In genomic region chr3:119175869-119176756, GRCh38 we compare ENCODE assay signal across 13 cellular contexts. TPM values are rescaled to one million over a fixed set of nuclear protein-coding genes. Genes with fewer than 3 reads are reported as not detected.
A peak's percentile ranks its signal among the peaks of the same experiment; 100 is the strongest.
DNase-seq lines count a peak whose midpoint lies in the region; ATAC-seq and TF ChIP-seq lines count a peak whose summit lies in the region.
"Had no signal": no experiment of that assay in that cellular context is flagged by ENCODE, and none has a peak within 500 bp of the region (broad histone marks: within the 10 kb centered on the region; RNA-seq: fewer than 3 reads in every experiment).

No MANE protein-coding gene starts in this region.

- H3K4me3 Mint-ChIP-seq in stimulated activated memory B cell treated with anti-CD40 and anti-IgM and Interleukin-4, amounts not matched to agents 10 μg/mL and 1 μg/mL and 100 μg/mL, for 72 hours, result no peak overlapping the region

- no peaks in the 10 kb centered on the region for H3K27me3 ChIP-seq in body of pancreas
- no peaks in the 10 kb centered on the region for H3K27me3 ChIP-seq in transverse colon

- H3K9me3 ChIP-seq in body of pancreas (no peaks in the 10 kb centered on the region), transverse colon (no peaks in the 10 kb centered on the region)

- no peaks in the 10 kb centered on the region for H3K36me3 Mint-ChIP-seq in stimulated activated memory B cell treated with anti-CD40 and anti-IgM and Interleukin-4, amounts not matched to agents 10 μg/mL and 1 μg/mL and 100 μg/mL, for 72 hours

- no peak overlapping the region for H3K4me3 ChIP-seq in body of pancreas
- no peak overlapping the region for H3K4me3 ChIP-seq in transverse colon

- ATAC-seq in body of pancreas, result peak; percentile 67
- ATAC-seq in HG02981 (IDR thresholded peaks at IDR 0.05; ENCODE audit: unreplicated experiment), result no peak
- no peak for ATAC-seq in HG03196 (IDR thresholded peaks at IDR 0.05; ENCODE audit: unreplicated experiment)
- ATAC-seq in stimulated activated memory B cell treated with anti-CD40 and anti-IgM and Interleukin-4, amounts not matched to agents 10 μg/mL and 1 μg/mL and 100 μg/mL, for 72 hours, result no peak

- intact Hi-C loops in body of pancreas (cut with DNase I) (no loop called here), transverse colon (cut with DNase I; ENCODE audit: low total_unique reads) (no loop called here)

- no peak overlapping the region for H3K27ac Mint-ChIP-seq in stimulated activated memory B cell treated with anti-CD40 and anti-IgM and Interleukin-4, amounts not matched to agents 10 μg/mL and 1 μg/mL and 100 μg/mL, for 72 hours

- TF ChIP-seq CTCF in body of pancreas (IDR thresholded peaks at IDR 0.05) (no peak), transverse colon (IDR thresholded peaks at IDR 0.05) (no peak)

- peaks cover 31% of the 10 kb centered on the region for H3K27me3 Mint-ChIP-seq in stimulated activated memory B cell treated with anti-CD40 and anti-IgM and Interleukin-4, amounts not matched to agents 10 μg/mL and 1 μg/mL and 100 μg/mL, for 72 hours

- H3K4me1 ChIP-seq in body of pancreas (no peaks in the 10 kb centered on the region), transverse colon (peaks cover 0 to 12% (median 0%) of the 10 kb centered on the region in 4 donors)

- DNase-seq in M059J (ENCODE audit: low read depth), result peak; percentile 31
- peak in 3 of 4 donors; percentile 34 to 38 (median 34) for DNase-seq in body of pancreas
- peak; percentile 29 for DNase-seq in iris pigment epithelial cell (ENCODE audit: low read depth)
- peak; percentile 56 for DNase-seq in transverse colon
- DNase-seq: activated CD4-positive, alpha-beta T cell treated with anti-CD3 and anti-CD28 coated beads for 48 hours; COR-L47; retina; substantia nigra; T-helper 1 cell had no signal

- H3K36me3 ChIP-seq in body of pancreas (replicated peaks in 1 of 2; ENCODE audit: insufficient read depth in 1 of 2, low read depth in 2 of 2), result no peaks in the 10 kb centered on the region
- H3K36me3 ChIP-seq in transverse colon, result no peaks in the 10 kb centered on the region

- TF ChIP-seq POLR2A in body of pancreas (IDR thresholded peaks at IDR 0.05) (no peak), transverse colon (IDR thresholded peaks at IDR 0.05) (no peak)

- no peaks in the 10 kb centered on the region for H3K9me3 Mint-ChIP-seq in stimulated activated memory B cell treated with anti-CD40 and anti-IgM and Interleukin-4, amounts not matched to agents 10 μg/mL and 1 μg/mL and 100 μg/mL, for 72 hours

- peak overlapping the region in 3 of 4 donors; percentile 8 to 66 (median 54) for H3K27ac ChIP-seq in body of pancreas
- H3K27ac ChIP-seq in transverse colon, result peak overlapping the region; percentile 30 to 55 (median 36)

- in situ Hi-C loops in transverse colon (cut with MboI; ENCODE audit: low pct_ligation_motif_present in 1 of 4, low pct_unique_long_range_greater_than_20kb in 1 of 4, low sequenced_read_pairs in 3 of 4), result no loop called here

- TF ChIP-seq EP300 in transverse colon (IDR thresholded peaks at IDR 0.05; ENCODE audit: low read depth), result no peak

- WGBS in body of pancreas, 2 donors, result 41 to 61% methylated on average over 10 of the region's 10 CpGs
- WGBS in transverse colon (ENCODE audit: low coverage in 1 of 2), 2 donors, result 64 to 71% methylated on average over 10 of the region's 10 CpGs

- no peaks in the 10 kb centered on the region for H3K4me1 Mint-ChIP-seq in stimulated activated memory B cell treated with anti-CD40 and anti-IgM and Interleukin-4, amounts not matched to agents 10 μg/mL and 1 μg/mL and 100 μg/mL, for 72 hours

RNA-seq across cellular contexts. Expression of gene UPK1B, which starts 2.7 kb away (rescaled TPM):
- total RNA-seq in M059J (2014; rRNA removed; shearing (Covaris generic)), result 0.12 TPM in 1 of 2 replicates, not detected in the other
- total RNA-seq in body of pancreas, result 1 to 10 TPM; 6.6 to 9.3 TPM
- under 1 TPM in 1 of 4 donors, not detected in 3; 0.95 TPM for total RNA-seq in transverse colon

RNA-seq across cellular contexts. Expression of gene TEX55, which starts 30.1 kb away (rescaled TPM):
- not detected in 2 replicates for total RNA-seq in M059J (2014; rRNA removed; shearing (Covaris generic))
- total RNA-seq in body of pancreas, result not detected
- not detected for total RNA-seq in transverse colon
- total RNA-seq: mononuclear cell had no signal
